Comparison of ENCODE assay signal across 8 cellular contexts in the genomic region with DNA sequence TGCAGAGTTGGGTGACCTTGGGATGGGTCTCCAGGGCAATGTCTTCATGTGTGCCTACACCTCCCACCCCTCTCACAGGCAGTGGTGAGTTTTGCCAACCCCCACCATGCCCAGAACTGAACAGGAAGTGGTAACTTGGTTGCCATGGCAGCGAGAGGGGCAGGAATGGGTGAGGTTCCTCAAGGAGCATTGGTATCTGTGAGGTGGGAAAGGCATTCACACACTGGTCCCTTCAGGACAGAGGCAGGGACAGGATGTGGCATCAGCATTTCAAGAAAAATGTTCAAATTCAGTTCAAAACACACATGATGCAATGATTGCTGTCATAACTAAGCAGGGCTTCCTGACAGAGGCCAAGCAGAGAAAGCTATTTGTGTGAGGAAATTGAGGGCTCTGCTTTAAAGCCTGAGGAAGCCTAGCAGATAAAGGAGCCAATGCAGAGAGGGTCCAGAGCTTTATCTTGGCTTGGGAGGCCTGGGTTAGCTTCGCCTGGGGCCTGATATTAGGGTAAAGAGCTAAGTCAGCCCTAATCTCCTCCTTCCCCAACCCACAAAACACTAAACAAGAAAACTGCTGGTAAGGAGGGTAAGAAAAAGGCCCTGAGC. TPM values are rescaled to one million over a fixed set of nuclear protein-coding genes. Genes with fewer than 3 reads are reported as not detected.
DNase-seq lines count a peak whose midpoint lies in the region; ATAC-seq and TF ChIP-seq lines count a peak whose summit lies in the region.

No MANE protein-coding gene starts in this region.

- H3K4me1 Mint-ChIP-seq in activated naive CD4-positive, alpha-beta T cell treated with anti-CD3 and anti-CD28 coated beads, Interleukin-2, amount 50 U/mL, for 24 hours = peaks cover 97% of the 10 kb centered on the region
- peaks cover 47% of the 10 kb centered on the region for H3K4me1 Mint-ChIP-seq in memory B cell

- peaks cover 20% of the 10 kb centered on the region for H3K27me3 ChIP-seq in A673 (replicated peaks; ENCODE audit: insufficient read depth, low read depth, low read length, poor library complexity)
- H3K27me3 ChIP-seq in upper lobe of right lung = no peaks in the 10 kb centered on the region

- CTCF ChIA-PET in A673 (lab: Charles Lee) = no interaction called here

- peak overlapping the region; percentile 71 for H3K4me3 Mint-ChIP-seq in activated naive CD4-positive, alpha-beta T cell treated with anti-CD3 and anti-CD28 coated beads, Interleukin-2, amount 50 U/mL, for 24 hours
- H3K4me3 Mint-ChIP-seq in memory B cell = peak overlapping the region; percentile 78

- intact Hi-C loops in A673 (cut with micrococcal nuclease; ENCODE audit: unreplicated experiment) (no loop called here), upper lobe of right lung (cut with DNase I) (no loop called here)

- H3K36me3 Mint-ChIP-seq in activated naive CD4-positive, alpha-beta T cell treated with anti-CD3 and anti-CD28 coated beads, Interleukin-2, amount 50 U/mL, for 24 hours = no peaks in the 10 kb centered on the region
- H3K36me3 Mint-ChIP-seq in memory B cell = peaks cover 13% of the 10 kb centered on the region

- ATAC-seq in GM21737 (IDR thresholded peaks at IDR 0.05; ENCODE audit: unreplicated experiment) (peak; percentile 26), memory B cell (ENCODE audit: low read depth) (peak; percentile 49), upper lobe of right lung (peak; percentile 74)

- H3K27me3 Mint-ChIP-seq in activated naive CD4-positive, alpha-beta T cell treated with anti-CD3 and anti-CD28 coated beads, Interleukin-2, amount 50 U/mL, for 24 hours = no peaks in the 10 kb centered on the region
- no peaks in the 10 kb centered on the region for H3K27me3 Mint-ChIP-seq in memory B cell

- H3K27ac Mint-ChIP-seq in activated naive CD4-positive, alpha-beta T cell treated with anti-CD3 and anti-CD28 coated beads, Interleukin-2, amount 50 U/mL, for 24 hours = peak overlapping the region; percentile 93
- H3K27ac Mint-ChIP-seq in memory B cell = peak overlapping the region; percentile 84

- H3K4me3 ChIP-seq in A673 (ENCODE audit: low read depth, low read length, poor library complexity, severe bottlenecking) (no peak overlapping the region), upper lobe of right lung (no peak overlapping the region)

- no peak overlapping the region for H3K27ac ChIP-seq in A673 (ENCODE audit: low read depth, low read length, poor library complexity, severe bottlenecking)
- H3K27ac ChIP-seq in upper lobe of right lung = peak overlapping the region; percentile 68

- H3K9me3 ChIP-seq in A673 (ENCODE audit: low read depth, low read length, poor library complexity, severe bottlenecking) (no peaks in the 10 kb centered on the region), upper lobe of right lung (no peaks in the 10 kb centered on the region)

- peaks cover 6% of the 10 kb centered on the region for H3K9me3 Mint-ChIP-seq in activated naive CD4-positive, alpha-beta T cell treated with anti-CD3 and anti-CD28 coated beads, Interleukin-2, amount 50 U/mL, for 24 hours
- peaks cover 2% of the 10 kb centered on the region for H3K9me3 Mint-ChIP-seq in memory B cell

- BruUV-seq in A673 (replicated peaks; lab: Mats Ljungman, UMichigan) = no TSS peak

- H3K36me3 ChIP-seq in A673 (ENCODE audit: insufficient read depth, low read length, poor library complexity, severe bottlenecking) (no peaks in the 10 kb centered on the region), upper lobe of right lung (no peaks in the 10 kb centered on the region)

- POLR2A ChIA-PET in A673 (lab: Charles Lee; ENCODE audit: low non-redundant PET) = no interaction called here

- DNase-seq in A673 (ENCODE audit: low spot score) (peak; percentile 17), SKM-1 treated with dmso at 0.1 percent for 144 hours (lab: John Stamatoyannopoulos, UW; ENCODE audit: unreplicated experiment) (peak; percentile 89), memory B cell (ENCODE audit: low spot score in 2 of 2) (peak in 1 of 2 donors; percentile 11), upper lobe of right lung (no peak), hepatic stellate cell (ENCODE audit: low spot score) (no peak), HPDE6-E6E7 (ENCODE audit: extremely low spot score) (no peak)

- peaks cover 11% of the 10 kb centered on the region for H3K4me1 ChIP-seq in A673 (ENCODE audit: insufficient read depth, low read length, poor library complexity, severe bottlenecking)
- H3K4me1 ChIP-seq in upper lobe of right lung = peaks cover 5% of the 10 kb centered on the region

- TF ChIP-seq CTCF in A673 (conservative IDR thresholded peaks at IDR 0.05; ENCODE audit: low read depth, low read length) (no peak), upper lobe of right lung (IDR thresholded peaks at IDR 0.05) (no peak)

RNA-seq across cellular contexts. Expression of gene TREML2, which starts 0.6 kb away (rescaled TPM):
- total RNA-seq in A673 (2021) (not detected in 2 replicates), upper lobe of right lung (0.61 TPM)

RNA-seq across cellular contexts. Expression of gene TREML4, which starts 27.8 kb away (rescaled TPM):
- total RNA-seq in A673 (2021) (not detected in 2 replicates), upper lobe of right lung (not detected)

RNA-seq across cellular contexts. Expression of gene TREM2, which starts 37.5 kb away (rescaled TPM):
- total RNA-seq in A673 (2021) (not detected in 2 replicates), upper lobe of right lung (62.2 TPM)

RNA-seq across cellular contexts. Expression of gene TREML1, which starts 46.3 kb away (rescaled TPM):
- total RNA-seq in A673 (2021) (not detected in 2 replicates), upper lobe of right lung (2.5 TPM)

Comparison
In these comparisons a context has a peak if more than half of its experiments do, and no peak if none do; other contexts are left out.
1. DNase-seq: peak in A673 (single experiment) and SKM-1 treated with dmso at 0.1 percent for 144 hours (single experiment); none in upper lobe of right lung (single experiment), hepatic stellate cell (single experiment) and HPDE6-E6E7 (single experiment).
2. RNA of gene TREM2, which starts 37.5 kb away (total RNA-seq): 62.2 TPM in upper lobe of right lung (single experiment); not detected in A673; every median in the first group is over 10 times any median in the second.
3. Peak in every context shown above with its lines, with median percentiles within 50 percentile points of each other: ATAC-seq.